ENCODE assay signal across 1 cellular context in the genomic region with DNA sequence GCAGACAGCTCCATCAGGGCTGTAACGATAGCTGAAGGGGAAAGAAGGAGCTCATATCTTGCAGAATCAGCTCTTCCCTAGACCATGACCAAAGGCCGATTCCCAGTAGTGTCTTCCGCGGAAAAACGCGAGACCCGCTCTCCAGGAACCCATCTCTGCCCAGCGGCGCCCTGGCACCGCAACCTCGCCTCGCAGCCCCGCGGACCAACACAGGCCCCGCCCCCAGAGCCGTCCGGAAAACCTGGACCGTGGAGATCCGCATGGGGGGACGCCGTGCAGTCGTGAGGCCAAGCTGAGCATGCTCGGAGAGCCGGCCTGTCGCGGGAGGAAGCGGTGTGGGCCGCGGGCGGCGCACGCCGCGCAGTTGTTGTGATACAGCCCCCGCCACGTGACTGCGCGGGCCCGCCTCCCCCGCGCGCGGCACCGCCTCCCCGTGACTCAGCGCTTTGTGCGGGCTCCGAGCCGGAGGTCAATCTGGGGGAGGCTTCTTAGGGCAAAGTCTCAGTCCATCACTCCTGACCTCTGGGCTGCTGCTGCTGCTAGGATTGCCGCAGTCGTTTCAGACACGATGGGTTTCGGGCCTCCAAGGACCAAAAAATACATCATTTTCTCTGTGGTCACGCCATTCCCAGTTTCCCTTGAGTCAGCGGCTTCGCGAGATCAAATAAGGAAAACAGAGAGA.
A peak's percentile ranks its signal among the peaks of the same experiment; 100 is the strongest.
TF ChIP-seq lines count a peak whose summit lies in the region.

No MANE protein-coding gene starts in this region.

TF ChIP-seq in GM23338, 12 proteins besides CTCF, POLR2A, EP300 and RAD21 (continued from another document):
- TF ChIP-seq, protein P1, sequence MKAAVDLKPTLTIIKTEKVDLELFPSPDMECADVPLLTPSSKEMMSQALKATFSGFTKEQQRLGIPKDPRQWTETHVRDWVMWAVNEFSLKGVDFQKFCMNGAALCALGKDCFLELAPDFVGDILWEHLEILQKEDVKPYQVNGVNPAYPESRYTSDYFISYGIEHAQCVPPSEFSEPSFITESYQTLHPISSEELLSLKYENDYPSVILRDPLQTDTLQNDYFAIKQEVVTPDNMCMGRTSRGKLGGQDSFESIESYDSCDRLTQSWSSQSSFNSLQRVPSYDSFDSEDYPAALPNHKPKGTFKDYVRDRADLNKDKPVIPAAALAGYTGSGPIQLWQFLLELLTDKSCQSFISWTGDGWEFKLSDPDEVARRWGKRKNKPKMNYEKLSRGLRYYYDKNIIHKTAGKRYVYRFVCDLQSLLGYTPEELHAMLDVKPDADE (IDR thresholded peaks at IDR 0.05) = no peak
- TF ChIP-seq ZNF331 (CRISPR knock-in tag; IDR thresholded peaks at IDR 0.05; ENCODE audit: low read depth) = no peak
- TF ChIP-seq, protein P2, sequence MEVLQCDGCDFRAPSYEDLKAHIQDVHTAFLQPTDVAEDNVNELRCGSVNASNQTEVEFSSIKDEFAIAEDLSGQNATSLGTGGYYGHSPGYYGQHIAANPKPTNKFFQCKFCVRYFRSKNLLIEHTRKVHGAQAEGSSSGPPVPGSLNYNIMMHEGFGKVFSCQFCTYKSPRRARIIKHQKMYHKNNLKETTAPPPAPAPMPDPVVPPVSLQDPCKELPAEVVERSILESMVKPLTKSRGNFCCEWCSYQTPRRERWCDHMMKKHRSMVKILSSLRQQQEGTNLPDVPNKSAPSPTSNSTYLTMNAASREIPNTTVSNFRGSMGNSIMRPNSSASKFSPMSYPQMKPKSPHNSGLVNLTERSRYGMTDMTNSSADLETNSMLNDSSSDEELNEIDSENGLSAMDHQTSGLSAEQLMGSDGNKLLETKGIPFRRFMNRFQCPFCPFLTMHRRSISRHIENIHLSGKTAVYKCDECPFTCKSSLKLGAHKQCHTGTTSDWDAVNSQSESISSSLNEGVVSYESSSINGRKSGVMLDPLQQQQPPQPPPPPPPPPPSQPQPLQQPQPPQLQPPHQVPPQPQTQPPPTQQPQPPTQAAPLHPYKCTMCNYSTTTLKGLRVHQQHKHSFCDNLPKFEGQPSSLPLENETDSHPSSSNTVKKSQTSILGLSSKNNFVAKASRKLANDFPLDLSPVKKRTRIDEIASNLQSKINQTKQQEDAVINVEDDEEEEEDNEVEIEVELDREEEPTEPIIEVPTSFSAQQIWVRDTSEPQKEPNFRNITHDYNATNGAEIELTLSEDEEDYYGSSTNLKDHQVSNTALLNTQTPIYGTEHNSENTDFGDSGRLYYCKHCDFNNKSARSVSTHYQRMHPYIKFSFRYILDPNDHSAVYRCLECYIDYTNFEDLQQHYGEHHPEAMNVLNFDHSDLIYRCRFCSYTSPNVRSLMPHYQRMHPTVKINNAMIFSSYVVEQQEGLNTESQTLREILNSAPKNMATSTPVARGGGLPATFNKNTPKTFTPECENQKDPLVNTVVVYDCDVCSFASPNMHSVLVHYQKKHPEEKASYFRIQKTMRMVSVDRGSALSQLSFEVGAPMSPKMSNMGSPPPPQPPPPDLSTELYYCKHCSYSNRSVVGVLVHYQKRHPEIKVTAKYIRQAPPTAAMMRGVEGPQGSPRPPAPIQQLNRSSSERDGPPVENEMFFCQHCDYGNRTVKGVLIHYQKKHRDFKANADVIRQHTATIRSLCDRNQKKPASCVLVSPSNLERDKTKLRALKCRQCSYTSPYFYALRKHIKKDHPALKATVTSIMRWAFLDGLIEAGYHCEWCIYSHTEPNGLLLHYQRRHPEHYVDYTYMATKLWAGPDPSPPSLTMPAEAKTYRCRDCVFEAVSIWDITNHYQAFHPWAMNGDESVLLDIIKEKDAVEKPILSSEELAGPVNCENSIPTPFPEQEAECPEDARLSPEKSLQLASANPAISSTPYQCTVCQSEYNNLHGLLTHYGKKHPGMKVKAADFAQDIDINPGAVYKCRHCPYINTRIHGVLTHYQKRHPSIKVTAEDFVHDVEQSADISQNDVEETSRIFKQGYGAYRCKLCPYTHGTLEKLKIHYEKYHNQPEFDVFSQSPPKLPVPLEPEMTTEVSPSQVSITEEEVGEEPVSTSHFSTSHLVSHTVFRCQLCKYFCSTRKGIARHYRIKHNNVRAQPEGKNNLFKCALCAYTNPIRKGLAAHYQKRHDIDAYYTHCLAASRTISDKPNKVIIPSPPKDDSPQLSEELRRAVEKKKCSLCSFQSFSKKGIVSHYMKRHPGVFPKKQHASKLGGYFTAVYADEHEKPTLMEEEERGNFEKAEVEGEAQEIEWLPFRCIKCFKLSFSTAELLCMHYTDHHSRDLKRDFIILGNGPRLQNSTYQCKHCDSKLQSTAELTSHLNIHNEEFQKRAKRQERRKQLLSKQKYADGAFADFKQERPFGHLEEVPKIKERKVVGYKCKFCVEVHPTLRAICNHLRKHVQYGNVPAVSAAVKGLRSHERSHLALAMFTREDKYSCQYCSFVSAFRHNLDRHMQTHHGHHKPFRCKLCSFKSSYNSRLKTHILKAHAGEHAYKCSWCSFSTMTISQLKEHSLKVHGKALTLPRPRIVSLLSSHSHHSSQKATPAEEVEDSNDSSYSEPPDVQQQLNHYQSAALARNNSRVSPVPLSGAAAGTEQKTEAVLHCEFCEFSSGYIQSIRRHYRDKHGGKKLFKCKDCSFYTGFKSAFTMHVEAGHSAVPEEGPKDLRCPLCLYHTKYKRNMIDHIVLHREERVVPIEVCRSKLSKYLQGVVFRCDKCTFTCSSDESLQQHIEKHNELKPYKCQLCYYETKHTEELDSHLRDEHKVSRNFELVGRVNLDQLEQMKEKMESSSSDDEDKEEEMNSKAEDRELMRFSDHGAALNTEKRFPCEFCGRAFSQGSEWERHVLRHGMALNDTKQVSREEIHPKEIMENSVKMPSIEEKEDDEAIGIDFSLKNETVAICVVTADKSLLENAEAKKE (CRISPR knock-in tag; IDR thresholded peaks at IDR 0.05) = 0 out of 2 replicates have a peak, but pooled peaks have one; percentile 23
